ENCODE assay signal across 1 cellular context in genomic region chr14:74510955-74511354, GRCh38.
TF ChIP-seq lines count a peak whose summit lies in the region.

No MANE protein-coding gene starts in this region.

TF ChIP-seq in HepG2, 621 proteins besides CTCF, POLR2A, EP300 and RAD21:
- TF ChIP-seq, protein P1, sequence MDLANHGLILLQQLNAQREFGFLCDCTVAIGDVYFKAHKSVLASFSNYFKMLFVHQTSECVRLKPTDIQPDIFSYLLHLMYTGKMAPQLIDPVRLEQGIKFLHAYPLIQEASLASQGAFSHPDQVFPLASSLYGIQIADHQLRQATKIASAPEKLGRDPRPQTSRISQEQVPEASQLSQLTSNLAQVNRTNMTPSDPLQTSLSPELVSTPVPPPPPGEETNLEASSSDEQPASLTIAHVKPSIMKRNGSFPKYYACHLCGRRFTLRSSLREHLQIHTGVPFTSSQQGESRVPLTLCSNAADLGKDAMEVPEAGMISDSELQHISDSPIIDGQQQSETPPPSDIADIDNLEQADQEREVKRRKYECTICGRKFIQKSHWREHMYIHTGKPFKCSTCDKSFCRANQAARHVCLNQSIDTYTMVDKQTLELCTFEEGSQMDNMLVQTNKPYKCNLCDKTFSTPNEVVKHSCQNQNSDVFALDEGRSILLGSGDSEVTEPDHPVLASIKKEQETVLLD (CRISPR knock-in tag; IDR thresholded peaks at IDR 0.05; ENCODE audit: low read depth): no peak
- TF ChIP-seq SETDB1 (CRISPR knock-in tag; IDR thresholded peaks at IDR 0.05; ENCODE audit: borderline replicate concordance) (no peak), MXD3 (CRISPR knock-in tag; IDR thresholded peaks at IDR 0.05) (no peak), SP4 (CRISPR knock-in tag; IDR thresholded peaks at IDR 0.05) (no peak), CHD4 (IDR thresholded peaks at IDR 0.05; ENCODE audit: borderline replicate concordance, low read length) (no peak), RXRA (CRISPR knock-in tag; IDR thresholded peaks at IDR 0.05) (no peak), ZNF550 (CRISPR knock-in tag; IDR thresholded peaks at IDR 0.05; ENCODE audit: borderline replicate concordance) (no peak), ZNF816 (CRISPR knock-in tag; IDR thresholded peaks at IDR 0.05; ENCODE audit: borderline replicate concordance) (no peak), GATAD1 (CRISPR knock-in tag; IDR thresholded peaks at IDR 0.05) (no peak), ATAD3A (CRISPR knock-in tag; IDR thresholded peaks at IDR 0.05) (no peak), ZMYM4 (CRISPR knock-in tag; IDR thresholded peaks at IDR 0.05) (no peak), SIN3B (IDR thresholded peaks at IDR 0.05; ENCODE audit: low read length) (no peak)
